In the genomic region with DNA sequence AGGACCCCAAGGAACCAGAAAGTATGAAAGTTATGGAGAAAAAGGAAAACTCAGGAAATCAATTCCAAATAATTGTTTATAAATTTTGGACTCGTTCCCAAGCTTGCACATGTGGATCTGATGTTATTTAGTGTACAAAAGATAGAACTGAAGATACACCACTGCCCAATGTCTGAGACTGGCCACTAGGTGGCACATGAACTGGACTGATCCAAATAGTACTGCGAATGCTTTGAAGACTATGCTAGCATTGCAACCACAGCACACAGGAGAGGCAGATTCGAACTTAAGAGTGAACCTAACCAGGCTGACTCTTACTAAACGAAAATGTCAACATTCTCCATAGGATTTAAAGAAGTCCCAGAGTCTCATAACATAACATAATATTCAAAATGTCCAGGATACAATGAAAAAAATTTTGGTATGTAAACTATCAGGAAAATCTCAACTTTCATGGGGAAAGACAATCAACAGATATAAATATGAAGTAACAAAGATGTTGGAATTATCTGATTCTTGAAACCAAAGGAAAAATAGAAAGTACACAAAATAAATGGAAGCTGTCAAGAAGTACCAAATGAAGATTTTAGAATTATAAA, we compare ENCODE assay signal across 1 cellular context.
TF ChIP-seq lines count a peak whose summit lies in the region.

No MANE protein-coding gene starts in this region.

TF ChIP-seq in IMR-90, 13 proteins besides CTCF, POLR2A, EP300 and RAD21 (continued from another document):
- TF ChIP-seq MXI1 (IDR thresholded peaks at IDR 0.05; ENCODE audit: borderline replicate concordance, low read depth, low read length) (no peak), FOS (IDR thresholded peaks at IDR 0.05; ENCODE audit: low read depth, low read length) (no peak), NFE2L2 (IDR thresholded peaks at IDR 0.05; ENCODE audit: low read depth, low read length) (no peak), SMC3 (IDR thresholded peaks at IDR 0.05; ENCODE audit: low read depth, low read length) (no peak), BHLHE40 (IDR thresholded peaks at IDR 0.05; ENCODE audit: low read depth, low read length) (no peak), MAZ (IDR thresholded peaks at IDR 0.05; ENCODE audit: borderline replicate concordance, low read depth, low read length) (no peak), CEBPB (IDR thresholded peaks at IDR 0.05; ENCODE audit: low read depth, low read length) (no peak)
- TF ChIP-seq, protein P1, sequence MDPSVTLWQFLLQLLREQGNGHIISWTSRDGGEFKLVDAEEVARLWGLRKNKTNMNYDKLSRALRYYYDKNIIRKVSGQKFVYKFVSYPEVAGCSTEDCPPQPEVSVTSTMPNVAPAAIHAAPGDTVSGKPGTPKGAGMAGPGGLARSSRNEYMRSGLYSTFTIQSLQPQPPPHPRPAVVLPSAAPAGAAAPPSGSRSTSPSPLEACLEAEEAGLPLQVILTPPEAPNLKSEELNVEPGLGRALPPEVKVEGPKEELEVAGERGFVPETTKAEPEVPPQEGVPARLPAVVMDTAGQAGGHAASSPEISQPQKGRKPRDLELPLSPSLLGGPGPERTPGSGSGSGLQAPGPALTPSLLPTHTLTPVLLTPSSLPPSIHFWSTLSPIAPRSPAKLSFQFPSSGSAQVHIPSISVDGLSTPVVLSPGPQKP (IDR thresholded peaks at IDR 0.05; ENCODE audit: borderline replicate concordance, low read depth, low read length), result no peak
